Comparison of ENCODE assay signal across 9 cellular contexts in genomic region chr5:14109041-14109747, GRCh38. TPM values are rescaled to one million over a fixed set of nuclear protein-coding genes. Genes with fewer than 3 reads are reported as not detected.
DNase-seq lines count a peak whose midpoint lies in the region; ATAC-seq and TF ChIP-seq lines count a peak whose summit lies in the region.
"Had no signal": no experiment of that assay in that cellular context is flagged by ENCODE, and none has a peak within 500 bp of the region (broad histone marks: within the 10 kb centered on the region; RNA-seq: fewer than 3 reads in every experiment).

No MANE protein-coding gene starts in this region.

- no peaks in the 10 kb centered on the region for H3K36me3 ChIP-seq in naive thymus-derived CD4-positive, alpha-beta T cell (ENCODE audit: control insufficient read depth in 2 of 3, insufficient read depth in 3 of 3, low read length in 3 of 3)
- no peaks in the 10 kb centered on the region for H3K36me3 ChIP-seq in Caco-2 (ENCODE audit: control insufficient read depth, insufficient read depth, low read length)

- no peak for TF ChIP-seq CTCF in endothelial cell (IDR thresholded peaks at IDR 0.05; ENCODE audit: unreplicated experiment)
- no peak for TF ChIP-seq CTCF in Caco-2 (IDR thresholded peaks at IDR 0.05; ENCODE audit: insufficient read depth in 1 of 2, low read depth in 1 of 2, low read length in 1 of 2, severe bottlenecking in 1 of 2, unreplicated experiment in 1 of 2)

- no peak overlapping the region for H3K27ac ChIP-seq in naive thymus-derived CD4-positive, alpha-beta T cell (ENCODE audit: low read depth, low read length)

- intact Hi-C loops in naive thymus-derived CD4-positive, alpha-beta T cell (cut with micrococcal nuclease) = loop anchor here in 1 of 2 donors (2.0 kb wide), 1 partner anchor 36 kb away; no protein-coding TSS in a partner anchor
- intact Hi-C loops in Caco-2 (cut with micrococcal nuclease; ENCODE audit: unreplicated experiment) = loop anchor here (5.0 kb wide), 1 partner anchor 122 kb away; no protein-coding TSS in a partner anchor

- H3K27ac Mint-ChIP-seq in T-helper 2 cell treated with Interferon-gamma antibody and Interleukin-4, amounts not matched to agents 5 μg/mL and 100 μg/mL, for 36 hours = peak overlapping the region; percentile 59
- peak overlapping the region in 1 of 9 donors; percentile 38 for H3K27ac Mint-ChIP-seq in naive thymus-derived CD4-positive, alpha-beta T cell
- H3K27ac Mint-ChIP-seq in endothelial cell (ENCODE audit: unreplicated experiment) = no peak overlapping the region
- no peak overlapping the region for H3K27ac Mint-ChIP-seq in Caco-2 (ENCODE audit: unreplicated experiment)
- H3K27ac Mint-ChIP-seq: CD4-positive, CD25-positive, alpha-beta regulatory T cell had no signal

- H3K4me1 Mint-ChIP-seq in T-helper 2 cell treated with Interferon-gamma antibody and Interleukin-4, amounts not matched to agents 5 μg/mL and 100 μg/mL, for 36 hours (ENCODE audit: low read depth) = peaks cover 20% of the 10 kb centered on the region
- peaks cover 0 to 19% (median 4%) of the 10 kb centered on the region in 7 donors for H3K4me1 Mint-ChIP-seq in naive thymus-derived CD4-positive, alpha-beta T cell
- H3K4me1 Mint-ChIP-seq in endothelial cell (ENCODE audit: unreplicated experiment) (peaks cover 7% of the 10 kb centered on the region), Caco-2 (ENCODE audit: low read depth, unreplicated experiment) (no peaks in the 10 kb centered on the region)

- H3K27me3 ChIP-seq in naive thymus-derived CD4-positive, alpha-beta T cell (ENCODE audit: control insufficient read depth in 2 of 2, insufficient read depth in 2 of 2, low read length in 2 of 2) = no peaks in the 10 kb centered on the region
- no peaks in the 10 kb centered on the region for H3K27me3 ChIP-seq in Caco-2 (replicated peaks; ENCODE audit: control insufficient read depth, insufficient read depth, low read length)

- CTCF ChIA-PET in naive thymus-derived CD4-positive, alpha-beta T cell (lab: Charles Lee) = interaction anchor here (1.3 kb wide), 2 partner anchors 161 to 163 kb away, joined by 3 to 4 read pairs; no protein-coding TSS in a partner anchor
- CTCF ChIA-PET in Caco-2 (lab: Charles Lee) = interaction anchor here (1.3 kb wide), 1 partner anchor 161 kb away, joined by 7 read pairs; no protein-coding TSS in a partner anchor

- no TSS peak for BruUV-seq in Caco-2 (replicated peaks; lab: Mats Ljungman, UMichigan)

- DNase-seq in activated CD8-positive, alpha-beta memory T cell treated with anti-CD3 and anti-CD28 coated beads, Interleukin-2, amount 50 U/mL, for 48 hours = peak; percentile 54
- DNase-seq in activated CD8-positive, alpha-beta memory T cell treated with anti-CD3 and anti-CD28 coated beads, Interleukin-2, amount 50 U/mL, for 4 hours = no peak
- peak; percentile 18 for DNase-seq in T-helper 2 cell treated with Interferon-gamma antibody and Interleukin-4, amounts not matched to agents 5 μg/mL and 100 μg/mL, for 36 hours (ENCODE audit: low spot score)
- DNase-seq in naive thymus-derived CD4-positive, alpha-beta T cell = no peak
- DNase-seq in NCI-H1694 treated with DMSO at 0.1 percent for 48 hours (lab: John Stamatoyannopoulos, UW) (no peak), endothelial cell (ENCODE audit: low spot score) (no peak), Caco-2 (no peak)

- H3K4me1 ChIP-seq in naive thymus-derived CD4-positive, alpha-beta T cell (ENCODE audit: control insufficient read depth in 2 of 2, insufficient read depth in 2 of 2, low read length in 2 of 2) = no peaks in the 10 kb centered on the region
- H3K4me1 ChIP-seq in Caco-2 = no peaks in the 10 kb centered on the region

- no peaks in the 10 kb centered on the region for H3K9me3 ChIP-seq in naive thymus-derived CD4-positive, alpha-beta T cell (ENCODE audit: control insufficient read depth in 2 of 3, low read length in 3 of 3)
- no peaks in the 10 kb centered on the region for H3K9me3 ChIP-seq in Caco-2

- peaks cover 5% of the 10 kb centered on the region for H3K9me3 Mint-ChIP-seq in T-helper 2 cell treated with Interferon-gamma antibody and Interleukin-4, amounts not matched to agents 5 μg/mL and 100 μg/mL, for 36 hours
- H3K9me3 Mint-ChIP-seq in naive thymus-derived CD4-positive, alpha-beta T cell = peaks cover 0 to 5% (median 0%) of the 10 kb centered on the region in 11 donors
- no peaks in the 10 kb centered on the region for H3K9me3 Mint-ChIP-seq in endothelial cell (ENCODE audit: unreplicated experiment)
- H3K9me3 Mint-ChIP-seq in Caco-2 (ENCODE audit: unreplicated experiment) = no peaks in the 10 kb centered on the region

- H3K4me3 Mint-ChIP-seq in T-helper 2 cell treated with Interferon-gamma antibody and Interleukin-4, amounts not matched to agents 5 μg/mL and 100 μg/mL, for 36 hours = peak overlapping the region; percentile 14
- H3K4me3 Mint-ChIP-seq in naive thymus-derived CD4-positive, alpha-beta T cell = peak overlapping the region in 1 of 10 donors; percentile 7
- H3K4me3 Mint-ChIP-seq in endothelial cell (ENCODE audit: unreplicated experiment) (no peak overlapping the region), Caco-2 (ENCODE audit: unreplicated experiment) (no peak overlapping the region)

- POLR2A ChIA-PET in naive thymus-derived CD4-positive, alpha-beta T cell (lab: Charles Lee) = no interaction called here
- POLR2A ChIA-PET in Caco-2 (lab: Charles Lee) = no interaction called here

- H3K4me3 ChIP-seq in naive thymus-derived CD4-positive, alpha-beta T cell (ENCODE audit: low read length) = no peak overlapping the region
- no peak overlapping the region for H3K4me3 ChIP-seq in Caco-2 (ENCODE audit: low read depth, low read length)

- no peaks in the 10 kb centered on the region for H3K36me3 Mint-ChIP-seq in T-helper 2 cell treated with Interferon-gamma antibody and Interleukin-4, amounts not matched to agents 5 μg/mL and 100 μg/mL, for 36 hours (ENCODE audit: low read depth)
- H3K36me3 Mint-ChIP-seq in naive thymus-derived CD4-positive, alpha-beta T cell = no peaks in the 10 kb centered on the region
- peaks cover 5% of the 10 kb centered on the region for H3K36me3 Mint-ChIP-seq in endothelial cell (ENCODE audit: low read depth, unreplicated experiment)
- no peaks in the 10 kb centered on the region for H3K36me3 Mint-ChIP-seq in Caco-2 (ENCODE audit: insufficient read depth, unreplicated experiment)
- H3K36me3 Mint-ChIP-seq: CD4-positive, CD25-positive, alpha-beta regulatory T cell had no signal

- H3K27me3 Mint-ChIP-seq in T-helper 2 cell treated with Interferon-gamma antibody and Interleukin-4, amounts not matched to agents 5 μg/mL and 100 μg/mL, for 36 hours (ENCODE audit: low read depth) = peaks cover 6% of the 10 kb centered on the region
- peaks cover 9 to 23% (median 19%) of the 10 kb centered on the region in 5 donors for H3K27me3 Mint-ChIP-seq in naive thymus-derived CD4-positive, alpha-beta T cell
- H3K27me3 Mint-ChIP-seq in endothelial cell (ENCODE audit: unreplicated experiment) (no peaks in the 10 kb centered on the region), Caco-2 (ENCODE audit: insufficient read depth, unreplicated experiment) (no peaks in the 10 kb centered on the region)

- peak; percentile 86 for ATAC-seq in HG02884 (IDR thresholded peaks at IDR 0.05; ENCODE audit: unreplicated experiment)
- ATAC-seq in naive thymus-derived CD4-positive, alpha-beta T cell = peak; percentile 63

RNA-seq across cellular contexts. Expression of gene TRIO, which starts 33.9 kb away (rescaled TPM):
- 10 to 100 TPM in 2 of 5 experiments, 1 to 10 TPM in 3; 5.5 to 45.9 (median 8.5) TPM for total RNA-seq in naive thymus-derived CD4-positive, alpha-beta T cell
- polyA plus RNA-seq in naive thymus-derived CD4-positive, alpha-beta T cell = under 1 TPM; 0.16 to 0.53 TPM
- total RNA-seq in endothelial cell (ENCODE audit: unreplicated experiment) (229 TPM), Caco-2 (2022) (92.0 and 98.9 TPM in 2 replicates)

Comparison
In these comparisons a context has a peak if more than half of its experiments do, and no peak if none do; other contexts are left out.
1. DNase-seq: peak in activated CD8-positive, alpha-beta memory T cell treated with anti-CD3 and anti-CD28 coated beads, Interleukin-2, amount 50 U/mL, for 48 hours (single experiment) and T-helper 2 cell treated with Interferon-gamma antibody and Interleukin-4, amounts not matched to agents 5 μg/mL and 100 μg/mL, for 36 hours (single experiment); none in activated CD8-positive, alpha-beta memory T cell treated with anti-CD3 and anti-CD28 coated beads, Interleukin-2, amount 50 U/mL, for 4 hours (single experiment), naive thymus-derived CD4-positive, alpha-beta T cell (0 of 9), NCI-H1694 treated with DMSO at 0.1 percent for 48 hours (single experiment), endothelial cell (single experiment) and Caco-2 (0 of 2).